ENCODE assay signal across 8 cellular contexts in the genomic region with DNA sequence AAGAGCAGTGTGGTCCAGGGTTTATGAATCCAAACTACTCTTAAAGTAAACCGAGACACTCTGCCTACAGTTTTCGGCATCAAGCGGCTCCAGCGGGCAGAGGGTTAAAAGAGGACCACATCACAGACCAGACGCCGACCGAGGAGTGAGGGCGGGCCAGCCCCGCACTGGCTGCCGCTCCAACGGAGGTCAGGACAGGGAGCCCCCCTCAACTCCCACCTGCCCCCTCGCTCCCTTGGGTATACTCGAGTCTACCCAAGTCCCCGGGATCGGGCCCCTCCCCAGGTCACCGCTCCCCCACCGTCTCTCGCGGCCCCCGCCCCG. TPM values are rescaled to one million over a fixed set of nuclear protein-coding genes. Genes with fewer than 3 reads are reported as not detected.
DNase-seq lines count a peak whose midpoint lies in the region; ATAC-seq and TF ChIP-seq lines count a peak whose summit lies in the region.

No MANE protein-coding gene starts in this region.

- 0 out of 2 replicates have a peak, but pooled peaks cover 7% of the 10 kb centered on the region for H3F3A ChIP-seq in MM.1S (ENCODE audit: insufficient read depth, low read length)

- H3K27me3 ChIP-seq in MM.1S (replicated peaks; ENCODE audit: insufficient read depth, low read length), result no peaks in the 10 kb centered on the region
- H3K27me3 ChIP-seq in naive thymus-derived CD4-positive, alpha-beta T cell (ENCODE audit: control insufficient read depth in 2 of 2, insufficient read depth in 2 of 2, low read length in 2 of 2), result no peaks in the 10 kb centered on the region

- H3K4me3 ChIP-seq in MM.1S (ENCODE audit: low read length), result peak overlapping the region; percentile 71
- peak overlapping the region; percentile 68 for H3K4me3 ChIP-seq in naive thymus-derived CD4-positive, alpha-beta T cell (ENCODE audit: low read length)

- H3K9me2 ChIP-seq in MM.1S (replicated peaks; ENCODE audit: insufficient read depth, low read length), result no peaks in the 10 kb centered on the region

- H3K4me1 Mint-ChIP-seq in T-cell, result peaks cover 28 to 39% (median 35%) of the 10 kb centered on the region in 3 donors
- peaks cover 13 to 45% (median 37%) of the 10 kb centered on the region in 7 donors for H3K4me1 Mint-ChIP-seq in naive thymus-derived CD4-positive, alpha-beta T cell

- H3K79me2 ChIP-seq in MM.1S (ENCODE audit: low read length), result peaks cover 45% of the 10 kb centered on the region

- H3K9me3 ChIP-seq in ES-I3 (ENCODE audit: control insufficient read depth, insufficient read depth, low read length), result no peaks in the 10 kb centered on the region
- no peaks in the 10 kb centered on the region for H3K9me3 ChIP-seq in MM.1S (replicated peaks; ENCODE audit: insufficient read depth, low read length)
- no peaks in the 10 kb centered on the region for H3K9me3 ChIP-seq in naive thymus-derived CD4-positive, alpha-beta T cell (ENCODE audit: control insufficient read depth in 2 of 3, low read length in 3 of 3)

- H3K4me2 ChIP-seq in MM.1S (ENCODE audit: low read depth, low read length), result peak overlapping the region; percentile 54

- peak overlapping the region; percentile 65 to 83 for H3K27ac Mint-ChIP-seq in T-cell
- H3K27ac Mint-ChIP-seq in naive thymus-derived CD4-positive, alpha-beta T cell, result peak overlapping the region; percentile 89 to 97 (median 94)

- peaks cover 9% of the 10 kb centered on the region for H3K36me3 Mint-ChIP-seq in T-cell
- peaks cover 0 to 15% (median 8%) of the 10 kb centered on the region in 5 donors for H3K36me3 Mint-ChIP-seq in naive thymus-derived CD4-positive, alpha-beta T cell

- CTCF ChIA-PET in T-cell (lab: Charles Lee), result interaction anchor here in 1 of 2 donors (0.6 to 1.0 kb wide), 3 partner anchors 31 to 108 kb away, joined by 3 to 8 read pairs (median 3); no protein-coding TSS in a partner anchor
- CTCF ChIA-PET in naive thymus-derived CD4-positive, alpha-beta T cell (lab: Charles Lee), result no interaction called here

- DNase-seq in MM.1S (peak; percentile 49), T-cell (peak in 1 of 34 experiments; percentile 49), HK-2 (ENCODE audit: unreplicated experiment) (no peak), NCI-H187 (lab: John Stamatoyannopoulos, UW) (no peak)
- DNase-seq in naive thymus-derived CD4-positive, alpha-beta T cell, result no peak

- H2AFZ ChIP-seq in MM.1S (ENCODE audit: low read length), result peak overlapping the region; percentile 64

- intact Hi-C loops in naive thymus-derived CD4-positive, alpha-beta T cell (cut with micrococcal nuclease), result loop anchor here (1.0 to 5.0 kb wide), 15 partner anchors 11 to 640 kb away; a partner anchor contains a TSS

- no peak for TF ChIP-seq CTCF in MM.1S (IDR thresholded peaks at IDR 0.05; ENCODE audit: low read length)

- H3K27ac ChIP-seq in MM.1S (ENCODE audit: low read length), result peak overlapping the region; percentile 20; the same call in 1 of the 2 replicates
- H3K27ac ChIP-seq in naive thymus-derived CD4-positive, alpha-beta T cell (ENCODE audit: low read depth, low read length), result peak overlapping the region; percentile 83

- H3K36me3 ChIP-seq in ES-I3 (ENCODE audit: insufficient read depth, low read length), result no peaks in the 10 kb centered on the region
- H3K36me3 ChIP-seq in MM.1S (replicated peaks; ENCODE audit: insufficient read depth, low read length), result 0 out of 2 replicates have a peak, but pooled peaks cover 4% of the 10 kb centered on the region
- H3K36me3 ChIP-seq in naive thymus-derived CD4-positive, alpha-beta T cell (ENCODE audit: control insufficient read depth in 2 of 3, insufficient read depth in 3 of 3, low read length in 3 of 3), result peaks cover 0 to 5% (median 0%) of the 10 kb centered on the region in 3 experiments

- no peaks in the 10 kb centered on the region for H3K27me3 Mint-ChIP-seq in T-cell
- H3K27me3 Mint-ChIP-seq in naive thymus-derived CD4-positive, alpha-beta T cell, result no peaks in the 10 kb centered on the region

- H3K4me1 ChIP-seq in ES-I3 (ENCODE audit: insufficient read depth, low read length) (peaks cover 12% of the 10 kb centered on the region), MM.1S (ENCODE audit: low read length) (peaks cover 11% of the 10 kb centered on the region)
- H3K4me1 ChIP-seq in naive thymus-derived CD4-positive, alpha-beta T cell (ENCODE audit: control insufficient read depth in 2 of 2, insufficient read depth in 2 of 2, low read length in 2 of 2), result peaks cover 0 to 19% of the 10 kb centered on the region in 2 donors

- POLR2A ChIA-PET in T-cell (lab: Charles Lee), result interaction anchor here in 1 of 2 donors (0.9 kb wide), 1 partner anchor 179 kb away, joined by 6 read pairs; a partner anchor contains a TSS
- POLR2A ChIA-PET in naive thymus-derived CD4-positive, alpha-beta T cell (lab: Charles Lee), result interaction anchor here (1.0 to 1.4 kb wide), 2 partner anchors 15 to 50 kb away, joined by 3 to 6 read pairs; a partner anchor contains a TSS

- H4K20me1 ChIP-seq in MM.1S (ENCODE audit: insufficient read depth, low read length), result no peaks in the 10 kb centered on the region

- H3K9me3 Mint-ChIP-seq in T-cell, result no peaks in the 10 kb centered on the region
- H3K9me3 Mint-ChIP-seq in naive thymus-derived CD4-positive, alpha-beta T cell, result no peaks in the 10 kb centered on the region

- ATAC-seq in GM21786 (IDR thresholded peaks at IDR 0.05; ENCODE audit: unreplicated experiment), result peak; percentile 13
- ATAC-seq in T-cell (replicated peaks in 1 of 4), result peak in 3 of 4 experiments; percentile 46 to 54 (median 49)
- ATAC-seq in esophagus mucosa, result peak; percentile 54
- peak; percentile 50 for ATAC-seq in naive thymus-derived CD4-positive, alpha-beta T cell

- peak overlapping the region; percentile 86 to 90 (median 89) for H3K4me3 Mint-ChIP-seq in T-cell
- H3K4me3 Mint-ChIP-seq in naive thymus-derived CD4-positive, alpha-beta T cell, result peak overlapping the region; percentile 87 to 96 (median 95)

- H3K9ac ChIP-seq in ES-I3 (ENCODE audit: low read depth, low read length) (peak overlapping the region; percentile 72), MM.1S (ENCODE audit: low read length) (peak overlapping the region; percentile 69)

RNA-seq across cellular contexts. Expression of a gene that starts 0.3 kb away (rescaled TPM):
- total RNA-seq in T-cell (10 to 100 TPM; 37.3 to 38.7 (median 37.9) TPM), esophagus mucosa (17.7 TPM)
- 10 to 100 TPM; 29.4 to 48.4 (median 38.3) TPM for total RNA-seq in naive thymus-derived CD4-positive, alpha-beta T cell
- polyA plus RNA-seq in naive thymus-derived CD4-positive, alpha-beta T cell, result 10 to 100 TPM; 21.3 to 31.4 TPM

RNA-seq across cellular contexts. Expression of a gene that starts 10.9 kb away (rescaled TPM):
- total RNA-seq in T-cell (not detected), esophagus mucosa (not detected)
- not detected for total RNA-seq in naive thymus-derived CD4-positive, alpha-beta T cell
- polyA plus RNA-seq in naive thymus-derived CD4-positive, alpha-beta T cell, result not detected

RNA-seq across cellular contexts. Expression of a gene that starts 50.1 kb away (rescaled TPM):
- total RNA-seq in T-cell (10 to 100 TPM; 44.5 to 72.6 (median 62.5) TPM), esophagus mucosa (24.3 TPM)
- total RNA-seq in naive thymus-derived CD4-positive, alpha-beta T cell, result 10 to 100 TPM; 57.3 to 94.9 (median 61.7) TPM
- polyA plus RNA-seq in naive thymus-derived CD4-positive, alpha-beta T cell, result 10 to 100 TPM; 13.4 to 16.7 TPM
